8 cellular contexts compared by ENCODE assay signal in genomic region chr12:49707127-49707811, GRCh38. TPM values are rescaled to one million over a fixed set of nuclear protein-coding genes. Genes with fewer than 3 reads are reported as not detected.
DNase-seq lines count a peak whose midpoint lies in the region; ATAC-seq and TF ChIP-seq lines count a peak whose summit lies in the region.

Gene FMNL3, minus strand, starts transcription at chr12:49707405. Its CDS starts 225 bp downstream, at chr12:49707180.

- intact Hi-C loops in colonic mucosa (cut with DNase I), result no loop called here

- H3K4me3 ChIP-seq in BLaER1 (peak within 1 kb of the TSS; percentile 90), colonic mucosa (peak within 1 kb of the TSS; percentile 67)

- TF ChIP-seq CTCF in colonic mucosa (IDR thresholded peaks at IDR 0.05), result peak; percentile 91

- peak within 1 kb of the TSS; percentile 85 for H3K4me2 ChIP-seq in BLaER1

- peak; percentile 64 for ATAC-seq in HG03457 (IDR thresholded peaks at IDR 0.05; ENCODE audit: unreplicated experiment)

- no peaks in the 10 kb centered on the region for H3K9me3 ChIP-seq in BLaER1
- no peaks in the 10 kb centered on the region for H3K9me3 ChIP-seq in colonic mucosa

- peak within 1 kb of the TSS; percentile 92 for H3K27ac ChIP-seq in BLaER1
- H3K27ac ChIP-seq in colonic mucosa, result peak within 1 kb of the TSS; percentile 88

- no peaks in the 10 kb centered on the region for H3K27me3 ChIP-seq in BLaER1
- H3K27me3 ChIP-seq in colonic mucosa, result no peaks in the 10 kb centered on the region

- H3K4me1 ChIP-seq in BLaER1 (peaks cover 57% of the 10 kb centered on the region), colonic mucosa (no peaks in the 10 kb centered on the region)

- H3K36me3 ChIP-seq in BLaER1 (no peaks in the 10 kb centered on the region), colonic mucosa (no peaks in the 10 kb centered on the region)

- peaks cover 37% of the 10 kb centered on the region for H4K20me1 ChIP-seq in BLaER1

- peak within 1 kb of the TSS; percentile 91 for H3K9ac ChIP-seq in BLaER1
- peak within 1 kb of the TSS; percentile 31 to 74 for H3K9ac ChIP-seq in colonic mucosa (ENCODE audit: low read depth in 2 of 2, low read length in 2 of 2)

- DNase-seq in GM19240 (ENCODE audit: insufficient read length, low spot score), result peak; percentile 91
- peak; percentile 78 to 90 for DNase-seq in NCI-H524 (lab: John Stamatoyannopoulos, UW)
- DNase-seq in activated CD4-positive, alpha-beta T cell treated with anti-CD3 and anti-CD28 coated beads for 48 hours, result peak; percentile 99
- peak; percentile 98 for DNase-seq in colonic mucosa
- peak; percentile 98 for DNase-seq in left kidney (ENCODE audit: low read depth, low spot score)
- peak; percentile 99 to 100 for DNase-seq in stimulated activated CD4-positive, alpha-beta T cell treated with anti-CD3 and anti-CD28 coated beads, Interleukin-2, amount 100 ng/mL, for 24 hours

RNA-seq across cellular contexts. Expression of gene FMNL3, which starts in this region (rescaled TPM):
- 1 to 10 TPM; 3.0 to 5.0 TPM for total RNA-seq in colonic mucosa

Comparison
In these comparisons a context has a peak if more than half of its experiments do, and no peak if none do; other contexts are left out.
1. Peak in every context shown above with its lines: DNase-seq, ATAC-seq, H3K4me3 ChIP-seq and H3K27ac ChIP-seq.